ENCODE assay signal across 1 cellular context in the genomic region with DNA sequence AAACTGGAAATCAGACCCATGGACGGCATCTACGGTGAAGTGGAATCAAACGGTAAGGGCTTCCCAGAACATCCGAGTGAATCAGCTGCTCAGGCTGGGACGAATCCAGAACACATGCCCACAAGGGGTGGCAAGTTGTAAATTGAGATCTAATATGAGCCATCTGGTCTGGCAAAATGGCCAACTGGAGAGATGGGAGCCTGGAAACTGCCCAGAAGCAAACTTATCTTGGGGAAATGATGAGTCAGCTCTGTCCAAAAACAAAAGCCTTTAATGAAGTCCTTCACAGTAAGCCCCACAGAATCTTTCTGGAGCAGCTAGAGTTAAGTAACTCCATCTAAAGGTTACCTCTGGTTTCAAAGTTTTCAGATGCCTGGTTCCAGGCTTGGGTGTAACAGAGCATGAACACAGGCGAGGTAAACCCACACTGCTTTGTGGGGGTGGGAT.
TF ChIP-seq lines count a peak whose summit lies in the region.

No MANE protein-coding gene starts in this region.

TF ChIP-seq in SK-N-SH, 30 proteins besides CTCF, POLR2A, EP300 and RAD21 (continued from another document):
- TF ChIP-seq TAF1 (IDR thresholded peaks at IDR 0.05; ENCODE audit: borderline replicate concordance, low read depth, low read length): peak; percentile 29; the same call in 1 of the 2 replicates
- TF ChIP-seq EZH2phosphoT487 (IDR thresholded peaks at IDR 0.05; ENCODE audit: borderline replicate concordance, low read depth): no peak
- TF ChIP-seq SIN3A (IDR thresholded peaks at IDR 0.05; ENCODE audit: borderline replicate concordance, low read depth, low read length): peak; percentile 47; the same call in 1 of the 2 replicates
- peak; percentile 99 for TF ChIP-seq TCF12 (IDR thresholded peaks at IDR 0.05)
- TF ChIP-seq, protein P1, sequence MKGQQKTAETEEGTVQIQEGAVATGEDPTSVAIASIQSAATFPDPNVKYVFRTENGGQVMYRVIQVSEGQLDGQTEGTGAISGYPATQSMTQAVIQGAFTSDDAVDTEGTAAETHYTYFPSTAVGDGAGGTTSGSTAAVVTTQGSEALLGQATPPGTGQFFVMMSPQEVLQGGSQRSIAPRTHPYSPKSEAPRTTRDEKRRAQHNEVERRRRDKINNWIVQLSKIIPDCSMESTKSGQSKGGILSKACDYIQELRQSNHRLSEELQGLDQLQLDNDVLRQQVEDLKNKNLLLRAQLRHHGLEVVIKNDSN (IDR thresholded peaks at IDR 0.05; ENCODE audit: borderline replicate concordance, low read depth): peak; percentile 59
- TF ChIP-seq NFIC (IDR thresholded peaks at IDR 0.05; ENCODE audit: borderline replicate concordance): peak; percentile 95
- peak; percentile 62; the same call in 1 of the 2 replicates for TF ChIP-seq FOXM1 (IDR thresholded peaks at IDR 0.05; ENCODE audit: low read depth)
- peak; percentile 70; the same call in 1 of the 2 replicates for TF ChIP-seq TEAD4 (IDR thresholded peaks at IDR 0.05; ENCODE audit: borderline replicate concordance, insufficient read depth)
- peak; percentile 81; the same call in 1 of the 2 replicates for TF ChIP-seq MEF2A (IDR thresholded peaks at IDR 0.05; ENCODE audit: borderline replicate concordance, low read depth)
- TF ChIP-seq JUND (IDR thresholded peaks at IDR 0.05): peak; percentile 89
- no peak for TF ChIP-seq SMC3 (IDR thresholded peaks at IDR 0.05; ENCODE audit: low read depth, low read length)
- no peak for TF ChIP-seq ELF1 (IDR thresholded peaks at IDR 0.05)
- TF ChIP-seq, protein P2, sequence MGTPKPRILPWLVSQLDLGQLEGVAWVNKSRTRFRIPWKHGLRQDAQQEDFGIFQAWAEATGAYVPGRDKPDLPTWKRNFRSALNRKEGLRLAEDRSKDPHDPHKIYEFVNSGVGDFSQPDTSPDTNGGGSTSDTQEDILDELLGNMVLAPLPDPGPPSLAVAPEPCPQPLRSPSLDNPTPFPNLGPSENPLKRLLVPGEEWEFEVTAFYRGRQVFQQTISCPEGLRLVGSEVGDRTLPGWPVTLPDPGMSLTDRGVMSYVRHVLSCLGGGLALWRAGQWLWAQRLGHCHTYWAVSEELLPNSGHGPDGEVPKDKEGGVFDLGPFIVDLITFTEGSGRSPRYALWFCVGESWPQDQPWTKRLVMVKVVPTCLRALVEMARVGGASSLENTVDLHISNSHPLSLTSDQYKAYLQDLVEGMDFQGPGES (IDR thresholded peaks at IDR 0.05; ENCODE audit: low read depth, low read length): no peak
- TF ChIP-seq, protein P3, sequence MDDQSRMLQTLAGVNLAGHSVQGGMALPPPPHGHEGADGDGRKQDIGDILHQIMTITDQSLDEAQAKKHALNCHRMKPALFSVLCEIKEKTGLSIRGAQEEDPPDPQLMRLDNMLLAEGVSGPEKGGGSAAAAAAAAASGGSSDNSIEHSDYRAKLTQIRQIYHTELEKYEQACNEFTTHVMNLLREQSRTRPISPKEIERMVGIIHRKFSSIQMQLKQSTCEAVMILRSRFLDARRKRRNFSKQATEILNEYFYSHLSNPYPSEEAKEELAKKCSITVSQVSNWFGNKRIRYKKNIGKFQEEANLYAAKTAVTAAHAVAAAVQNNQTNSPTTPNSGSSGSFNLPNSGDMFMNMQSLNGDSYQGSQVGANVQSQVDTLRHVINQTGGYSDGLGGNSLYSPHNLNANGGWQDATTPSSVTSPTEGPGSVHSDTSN (IDR thresholded peaks at IDR 0.05): peak; percentile 90
- TF ChIP-seq RXRA (IDR thresholded peaks at IDR 0.05; ENCODE audit: borderline replicate concordance, low read depth): peak; percentile 71; the same call in 1 of the 2 replicates
- peak; percentile 79; the same call in 1 of the 2 replicates for TF ChIP-seq ZBTB33 (IDR thresholded peaks at IDR 0.05; ENCODE audit: borderline replicate concordance, low read depth)
- TF ChIP-seq YY1 (IDR thresholded peaks at IDR 0.05; ENCODE audit: low read depth): peak; percentile 70; the same call in 1 of the 2 replicates
- no peak; the same call in 1 of the 2 replicates for TF ChIP-seq GATA2 (CRISPR knock-in tag; IDR thresholded peaks at IDR 0.05)
- peak; percentile 54 for TF ChIP-seq CHD2 (IDR thresholded peaks at IDR 0.05; ENCODE audit: low read length, partially characterized antibody)
- no peak for TF ChIP-seq USF2 (IDR thresholded peaks at IDR 0.05; ENCODE audit: borderline replicate concordance, low read depth, low read length)
- peak; percentile 86; the same call in 1 of the 2 replicates for TF ChIP-seq POLR2AphosphoS5 (IDR thresholded peaks at IDR 0.05; ENCODE audit: low read depth, low read length)
